22 cellular contexts compared by ENCODE assay signal in genomic region chr19:28913626-28914025, GRCh38.
"Had no signal": no experiment of that assay in that cellular context is flagged by ENCODE, and none has a peak within 500 bp of the region (broad histone marks: within the 10 kb centered on the region; RNA-seq: fewer than 3 reads in every experiment).

No MANE protein-coding gene starts in this region.

- H3K27me3 ChIP-seq: MG63, SJSA1 had no signal

- H3K9me3 ChIP-seq: MG63, SJSA1 had no signal

- H3K4me1 ChIP-seq: SJSA1 had no signal

- H3K36me3 ChIP-seq: MG63, SJSA1 had no signal

- DNase-seq: Karpas-422; KG1; MG63; NCI-H1092; NCI-H1105 treated with DMSO at 0.1 percent for 48 hours; NCI-H1417 treated with DMSO at 0.1 percent for 48 hours; NCI-H146; NCI-H1694 treated with DMSO at 0.1 percent for 48 hours; NCI-H1930; NCI-H2081; NCI-H2107; NCI-H2227 treated with DMSO at 0.1 percent for 48 hours; NCI-H510A; NCI-H524 treated with DMSO at 0.1 percent for 48 hours; NCI-H69; NCI-H774; NK-92 treated with Interleukin-12 subunit alpha and Interleukin-12 subunit beta, amount 100 ng/mL, for 24 hours; Right ventricle myocardium superior; RPMI8226; SIG-M5 had no signal

- H3K4me3 ChIP-seq: MG63, SJSA1, SK-N-MC had no signal

- H3K27ac ChIP-seq: SJSA1, SK-N-MC had no signal
